In genomic region chr9:114718801-114719221, GRCh38 we compare ENCODE assay signal across 8 cellular contexts. TPM values are rescaled to one million over a fixed set of nuclear protein-coding genes. Genes with fewer than 3 reads are reported as not detected.
DNase-seq lines count a peak whose midpoint lies in the region; ATAC-seq and TF ChIP-seq lines count a peak whose summit lies in the region.

No MANE protein-coding gene starts in this region.

- peaks cover 7% of the 10 kb centered on the region for H3K9me3 Mint-ChIP-seq in activated CD8-positive, alpha-beta memory T cell treated with anti-CD3 and anti-CD28 coated beads, Interleukin-2, amount 10 ng/mL, durations not matched to agents 7 days and 5 days (ENCODE audit: low read depth)

- peaks cover 63% of the 10 kb centered on the region for H3K4me1 Mint-ChIP-seq in activated CD8-positive, alpha-beta memory T cell treated with anti-CD3 and anti-CD28 coated beads, Interleukin-2, amount 10 ng/mL, durations not matched to agents 7 days and 5 days

- DNase-seq in DMS53 (lab: John Stamatoyannopoulos, UW): peak; percentile 67
- peak; percentile 99 for DNase-seq in activated CD8-positive, alpha-beta memory T cell treated with anti-CD3 and anti-CD28 coated beads, Interleukin-2, amount 10 ng/mL, durations not matched to agents 7 days and 5 days
- peak; percentile 42 to 64 (median 51) for DNase-seq in mucosa of descending colon
- DNase-seq in cerebellar nuclear complex (lab: John Stamatoyannopoulos, UW): no peak
- DNase-seq in dedifferentiated amniotic fluid mesenchymal stem cell (ENCODE audit: extremely low spot score): no peak
- DNase-seq in NCI-H2196 treated with DMSO at 0.1 percent for 48 hours (lab: John Stamatoyannopoulos, UW; ENCODE audit: unreplicated experiment): no peak

- H3K27me3 Mint-ChIP-seq in activated CD8-positive, alpha-beta memory T cell treated with anti-CD3 and anti-CD28 coated beads, Interleukin-2, amount 10 ng/mL, durations not matched to agents 7 days and 5 days: peaks cover 8% of the 10 kb centered on the region

- no peaks in the 10 kb centered on the region for H3K9me3 ChIP-seq in mucosa of descending colon

- peaks cover 48% of the 10 kb centered on the region for H3K36me3 Mint-ChIP-seq in activated CD8-positive, alpha-beta memory T cell treated with anti-CD3 and anti-CD28 coated beads, Interleukin-2, amount 10 ng/mL, durations not matched to agents 7 days and 5 days

- no peak for TF ChIP-seq CTCF in mucosa of descending colon (IDR thresholded peaks at IDR 0.05)

- ATAC-seq in HG03066 (IDR thresholded peaks at IDR 0.05; ENCODE audit: low read depth, unreplicated experiment) (peak; percentile 87), mucosa of descending colon (peak; percentile 80), GM21423 (IDR thresholded peaks at IDR 0.05; ENCODE audit: unreplicated experiment) (no peak)
- ATAC-seq in activated CD8-positive, alpha-beta memory T cell treated with anti-CD3 and anti-CD28 coated beads, Interleukin-2, amount 10 ng/mL, durations not matched to agents 7 days and 5 days: peak; percentile 94

- H3K4me3 ChIP-seq in mucosa of descending colon: no peak overlapping the region

- H3K4me1 ChIP-seq in mucosa of descending colon (ENCODE audit: low read depth): no peaks in the 10 kb centered on the region

- H3K4me3 Mint-ChIP-seq in activated CD8-positive, alpha-beta memory T cell treated with anti-CD3 and anti-CD28 coated beads, Interleukin-2, amount 10 ng/mL, durations not matched to agents 7 days and 5 days: peak overlapping the region; percentile 50

- CTCF ChIA-PET in activated CD8-positive, alpha-beta memory T cell treated with anti-CD3 and anti-CD28 coated beads, Interleukin-2, amount 10 ng/mL, durations not matched to agents 7 days and 5 days (lab: Charles Lee): interaction anchor here (0.7 to 5.4 kb wide), 13 partner anchors 9 to 206 kb away, joined by 3 to 55 read pairs (median 4); partner anchors contain the start of gene TEX48

- no peaks in the 10 kb centered on the region for H3K36me3 ChIP-seq in mucosa of descending colon (ENCODE audit: low read depth)

- peak overlapping the region; percentile 94 for H3K27ac Mint-ChIP-seq in activated CD8-positive, alpha-beta memory T cell treated with anti-CD3 and anti-CD28 coated beads, Interleukin-2, amount 10 ng/mL, durations not matched to agents 7 days and 5 days

- intact Hi-C loops in mucosa of descending colon (cut with DNase I, micrococcal nuclease): no loop called here

RNA-seq across cellular contexts. Expression of gene TEX48, which starts 36.8 kb away (rescaled TPM):
- total RNA-seq in activated CD8-positive, alpha-beta memory T cell treated with anti-CD3 and anti-CD28 coated beads, Interleukin-2, amount 10 ng/mL, durations not matched to agents 7 days and 5 days: 1 to 10 TPM in 1 of 2 experiments, under 1 TPM in 1; 0.73 to 1.6 TPM
- not detected for total RNA-seq in mucosa of descending colon

Comparison
In these comparisons a context has a peak if more than half of its experiments do, and no peak if none do; other contexts are left out.
1. DNase-seq: peak in DMS53 (single experiment), activated CD8-positive, alpha-beta memory T cell treated with anti-CD3 and anti-CD28 coated beads, Interleukin-2, amount 10 ng/mL, durations not matched to agents 7 days and 5 days (single experiment) and mucosa of descending colon (3 of 3); none in cerebellar nuclear complex (0 of 2), dedifferentiated amniotic fluid mesenchymal stem cell (single experiment) and NCI-H2196 treated with DMSO at 0.1 percent for 48 hours (single experiment).